Comparison of ENCODE assay signal across 11 cellular contexts in the genomic region with DNA sequence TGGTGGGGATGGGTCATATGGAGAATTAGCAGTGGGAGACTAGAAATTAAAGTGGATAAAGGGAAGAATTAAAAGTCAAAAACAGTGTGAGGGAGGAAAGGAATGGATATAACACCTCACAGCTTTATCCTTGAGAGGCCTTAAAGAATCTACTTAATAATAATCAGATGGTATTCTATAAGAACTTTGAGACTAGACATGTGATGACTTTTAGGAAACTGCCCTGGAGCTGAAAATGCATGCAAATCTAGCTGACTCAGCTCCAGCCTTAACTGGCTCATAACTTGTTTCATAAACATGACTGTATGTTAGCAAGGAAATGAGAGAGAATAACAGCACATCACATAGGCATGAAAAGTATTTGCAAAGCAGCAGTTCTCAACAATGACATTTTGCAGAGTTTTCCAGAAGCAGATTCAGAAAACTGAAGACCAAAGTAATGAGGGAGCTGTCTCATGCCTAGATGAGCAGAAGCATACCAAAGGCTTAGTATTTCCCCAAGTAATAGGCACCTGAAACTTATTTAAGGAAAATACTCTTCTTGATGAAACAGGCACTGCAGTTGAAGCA. TPM values are rescaled to one million over a fixed set of nuclear protein-coding genes. Genes with fewer than 3 reads are reported as not detected.
DNase-seq lines count a peak whose midpoint lies in the region; ATAC-seq, FAIRE-seq and TF ChIP-seq lines count a peak whose summit lies in the region.
"Not testable (repeated sequence)": the region's sequence is repeated elsewhere in the genome, so short reads cannot be mapped to it uniquely, and the experiment has no call there.
"Had no signal": no experiment of that assay in that cellular context is flagged by ENCODE, and none has a peak within 500 bp of the region (broad histone marks: within the 10 kb centered on the region; RNA-seq: fewer than 3 reads in every experiment).

No MANE protein-coding gene starts in this region.

- peak overlapping the region; percentile 86 for H2AK5ac ChIP-seq in IMR-90 (ENCODE audit: low read depth, low read length)

- peak overlapping the region; percentile 95 for H4K91ac ChIP-seq in IMR-90 (ENCODE audit: insufficient read depth, low read depth, low read length)

- H2AFZ ChIP-seq in ACC112 (ENCODE audit: low read length, unreplicated experiment); IMR-90 (replicated peaks; ENCODE audit: low read length, poor library complexity); mammary epithelial cell (ENCODE audit: low read depth, low read length); osteoblast (ENCODE audit: low read length): not testable (repeated sequence)

- not testable (repeated sequence) for TF ChIP-seq RAD21 in IMR-90 (IDR thresholded peaks at IDR 0.05; ENCODE audit: low read length)

- peak overlapping the region; percentile 93 for H2BK20ac ChIP-seq in IMR-90 (ENCODE audit: low read depth, low read length)

- peak; percentile 100 for FAIRE-seq in G401.6 (lab: Jason Lieb, UNC)

- not testable (repeated sequence) for H3K9me1 ChIP-seq in IMR-90 (ENCODE audit: insufficient read depth, low read length)

- H3K27me3 ChIP-seq in ACC112 (ENCODE audit: insufficient read depth, low read length); IMR-90 (ENCODE audit: control insufficient read depth, insufficient read depth, low read length); SJSA1 (replicated peaks); mammary epithelial cell (ENCODE audit: insufficient read depth, low read length); foreskin keratinocyte; osteoblast (ENCODE audit: insufficient read depth, low read length): not testable (repeated sequence)

- H3K9me3 ChIP-seq in IMR-90 (ENCODE audit: control insufficient read depth, insufficient read depth, low read length); SJSA1 (replicated peaks); mammary epithelial cell (replicated peaks; ENCODE audit: insufficient read depth, low read length); osteoblast (ENCODE audit: low read depth, low read length): not testable (repeated sequence)

- H3K4me2 ChIP-seq in IMR-90 (ENCODE audit: low read depth, low read length) (peak overlapping the region; percentile 32; the same call in 1 of the 2 replicates), mammary epithelial cell (ENCODE audit: insufficient read depth, low read depth, low read length) (peak overlapping the region; percentile 44)
- H3K4me2 ChIP-seq in osteoblast (ENCODE audit: insufficient read depth, low read length) = not testable (repeated sequence)

- ATAC-seq in IMR-90 (ENCODE audit: low read depth) = peak; percentile 75
- ATAC-seq in esophagus mucosa = peak; percentile 55
- ATAC-seq in foreskin keratinocyte = peak; percentile 67

- not testable (repeated sequence) for H3K4me3 ChIP-seq in ACC112 (ENCODE audit: low read depth, low read length); IMR-90 (ENCODE audit: insufficient read depth, low read depth, low read length); SJSA1; mammary epithelial cell (replicated peaks in 1 of 3; ENCODE audit: insufficient read depth in 1 of 3, low read depth in 2 of 3, low read length in 3 of 3); osteoblast (ENCODE audit: insufficient read depth, low read length)

- not testable (repeated sequence) for H3K79me2 ChIP-seq in ACC112 (ENCODE audit: control insufficient read depth, insufficient read depth, low read length, unreplicated experiment); mammary epithelial cell (ENCODE audit: insufficient read depth, low read length); osteoblast (ENCODE audit: insufficient read depth, low read length)

- DNase-seq in IMR-90; mammary epithelial cell; osteoblast (ENCODE audit: insufficient read length, low spot score, missing footprints): not testable (repeated sequence)
- DNase-seq in SJSA1 (ENCODE audit: low read depth in 1 of 2, low spot score in 2 of 2) (peak in 1 of 2 experiments; percentile 34), foreskin keratinocyte (peak in 1 of 2 donors; percentile 67)

- H3K36me3 ChIP-seq in ACC112 (ENCODE audit: insufficient read depth, low read length); IMR-90 (ENCODE audit: control insufficient read depth, insufficient read depth, low read length); SJSA1; mammary epithelial cell (ENCODE audit: insufficient read depth, low read length); osteoblast (ENCODE audit: insufficient read depth, low read length): not testable (repeated sequence)

- H4K8ac ChIP-seq in IMR-90 (ENCODE audit: low read depth in 2 of 2, low read length in 2 of 2) = peak overlapping the region; percentile 53 to 93

- in situ Hi-C loops in IMR-90 (cut with MboI; ENCODE audit: low sequenced_read_pairs); mammary epithelial cell (cut with MboI; ENCODE audit: low sequenced_read_pairs in 2 of 2): not testable (repeated sequence)

- peak overlapping the region; percentile 99 for H3K18ac ChIP-seq in IMR-90 (ENCODE audit: low read depth, low read length)

- H3K9ac ChIP-seq in IMR-90 (ENCODE audit: low read depth, low read length) = peak overlapping the region; percentile 44; the same call in 1 of the 2 replicates
- H3K9ac ChIP-seq in mammary epithelial cell (ENCODE audit: insufficient read depth, low read length) = not testable (repeated sequence)

- H3K79me1 ChIP-seq in IMR-90 (ENCODE audit: low read depth in 1 of 2, low read length in 2 of 2) = not testable (repeated sequence)

- CTCF ChIA-PET in IMR-90 (lab: Yijun Ruan, JAX); mammary epithelial cell (lab: Charles Lee; ENCODE audit: low non-redundant PET): not testable (repeated sequence)

- peak overlapping the region; percentile 74 for H3K56ac ChIP-seq in IMR-90 (ENCODE audit: extremely low read depth, insufficient read depth, low read length)

- peak overlapping the region; percentile 78; the same call in 1 of the 3 replicates for H2BK15ac ChIP-seq in IMR-90 (ENCODE audit: low read depth, low read length)

- intact Hi-C loops in IMR-90 (cut with micrococcal nuclease); mammary epithelial cell (cut with micrococcal nuclease): not testable (repeated sequence)

- peak overlapping the region; percentile 99 for H4K5ac ChIP-seq in IMR-90 (ENCODE audit: low read depth, low read length)

- peak overlapping the region; percentile 95 for H2BK120ac ChIP-seq in IMR-90 (ENCODE audit: low read depth, low read length)

- H3K4ac ChIP-seq in IMR-90 (ENCODE audit: low read depth, low read length) = peak overlapping the region; percentile 98

- H3K4me1 ChIP-seq in ACC112 (ENCODE audit: control insufficient read depth, insufficient read depth, low read length, unreplicated experiment); IMR-90 (ENCODE audit: control insufficient read depth, insufficient read depth, low read length); osteoblast (ENCODE audit: insufficient read depth, low read length): not testable (repeated sequence)
- peaks cover 36% of the 10 kb centered on the region for H3K4me1 ChIP-seq in SJSA1 (replicated peaks)
- H3K4me1 ChIP-seq in mammary epithelial cell (ENCODE audit: insufficient read depth, low read length) = peaks cover 38% of the 10 kb centered on the region
- H3K4me1 ChIP-seq in foreskin keratinocyte = peaks cover 37% of the 10 kb centered on the region

- H2BK5ac ChIP-seq in IMR-90 (ENCODE audit: low read depth, low read length, poor library complexity, severe bottlenecking) = peak overlapping the region; percentile 93

- H3K27ac ChIP-seq in ACC112 (ENCODE audit: low read depth, low read length) = peak overlapping the region; percentile 41
- H3K27ac ChIP-seq in IMR-90 (ENCODE audit: insufficient read depth, low read length) = peak overlapping the region; percentile 89
- peak overlapping the region; percentile 90 for H3K27ac ChIP-seq in SJSA1
- peak overlapping the region; percentile 74 for H3K27ac ChIP-seq in mammary epithelial cell (ENCODE audit: insufficient read depth, low read depth, low read length)
- H3K27ac ChIP-seq in foreskin keratinocyte = peak overlapping the region; percentile 94
- H3K27ac ChIP-seq in osteoblast (ENCODE audit: low read depth, low read length) = peak overlapping the region; percentile 45

- H4K20me1 ChIP-seq in IMR-90 (ENCODE audit: insufficient read depth, low read length); mammary epithelial cell (ENCODE audit: insufficient read depth, low read length); osteoblast (ENCODE audit: insufficient read depth, low read length): not testable (repeated sequence)

- dilution Hi-C loops in IMR-90 (cut with HindIII; ENCODE audit: low sequenced_read_pairs, unreplicated experiment); mammary epithelial cell (cut with HindIII; ENCODE audit: low sequenced_read_pairs): not testable (repeated sequence)

- not testable (repeated sequence) for TF ChIP-seq POLR2A in IMR-90 (IDR thresholded peaks at IDR 0.05; ENCODE audit: low read depth, low read length)

- H3K23ac ChIP-seq in IMR-90 (ENCODE audit: low read depth, low read length) = not testable (repeated sequence)

- not testable (repeated sequence) for BruUV-seq in IMR-90 (replicated peaks; lab: Mats Ljungman, UMichigan); mammary epithelial cell (replicated peaks; lab: Mats Ljungman, UMichigan)

- peak overlapping the region; percentile 88 for H2AK9ac ChIP-seq in IMR-90 (replicated peaks; ENCODE audit: low read depth, low read length, poor library complexity)

- not testable (repeated sequence) for TF ChIP-seq CTCF in IMR-90 (conservative IDR thresholded peaks at IDR 0.05; ENCODE audit: low read depth, low read length); mammary epithelial cell (conservative IDR thresholded peaks at IDR 0.05 in 1 of 2, IDR thresholded peaks at IDR 0.05 in 1 of 2; ENCODE audit: extremely low read depth in 1 of 2, insufficient read depth in 1 of 2, low read depth in 1 of 2, low read length in 2 of 2); foreskin keratinocyte (conservative IDR thresholded peaks at IDR 0.05); osteoblast (IDR thresholded peaks at IDR 0.05; ENCODE audit: extremely low read depth, low read depth, low read length)

- POLR2A ChIA-PET in IMR-90 (lab: Charles Lee; ENCODE audit: unreplicated experiment) = not testable (repeated sequence)

- H3K14ac ChIP-seq in IMR-90 (replicated peaks; ENCODE audit: low read depth, low read length) = peak overlapping the region; percentile 83

RNA-seq across cellular contexts. Expression of a gene that starts 8.4 kb away (rescaled TPM):
- 0.90 and 1.1 TPM in 2 replicates for total RNA-seq in IMR-90 (2012; rRNA removed)
- polyA plus RNA-seq in IMR-90 (2012; rRNA removed) = 2.5 and 2.7 TPM in 2 replicates
- 1.6 and 1.9 TPM in 2 replicates for polyA plus RNA-seq in IMR-90 (2012; cell fraction: cytosol; rRNA removed)
- 0.62 and 2.6 TPM in 2 replicates for polyA plus RNA-seq in IMR-90 (2012; cell fraction: nucleus; rRNA removed; ENCODE audit: low replicate concordance)
- total RNA-seq in SJSA1 (2014; rRNA removed; shearing (Covaris generic)) = 0.05 TPM in 1 of 2 replicates, not detected in the other
- not detected for total RNA-seq in mammary epithelial cell
- 0.10 TPM for polyA plus RNA-seq in mammary epithelial cell
- polyA minus RNA-seq in mammary epithelial cell = not detected
- not detected for total RNA-seq in esophagus mucosa
- not detected in 2 replicates for total RNA-seq in foreskin keratinocyte
- polyA plus RNA-seq in foreskin keratinocyte = not detected in 2 replicates
- total RNA-seq in osteoblast = 0.36 and 1.2 TPM in 2 replicates
- total RNA-seq: CD8-positive, alpha-beta T cell; H4 had no signal
- polyA plus RNA-seq: CD14-positive monocyte had no signal

RNA-seq across cellular contexts. Expression of a gene that starts 29.7 kb away (rescaled TPM):
- total RNA-seq in IMR-90 (2012; rRNA removed) = 0.18 TPM in 1 of 2 replicates, not detected in the other
- 0.07 TPM in 1 of 2 replicates, not detected in the other for polyA plus RNA-seq in IMR-90 (2012; rRNA removed)
- polyA plus RNA-seq in IMR-90 (2012; cell fraction: cytosol; rRNA removed) = 0.05 TPM in 1 of 2 replicates, not detected in the other
- polyA plus RNA-seq in IMR-90 (2012; cell fraction: nucleus; rRNA removed; ENCODE audit: low replicate concordance) = not detected in 2 replicates
- total RNA-seq in SJSA1 (2014; rRNA removed; shearing (Covaris generic)) = not detected in 2 replicates
- 1 to 10 TPM in 1 of 2 donors, not detected in 1; 1.2 TPM for total RNA-seq in mammary epithelial cell
- polyA plus RNA-seq in mammary epithelial cell = 0.12 TPM
- polyA minus RNA-seq in mammary epithelial cell = not detected
- total RNA-seq in esophagus mucosa = not detected
- total RNA-seq in foreskin keratinocyte = not detected in 2 replicates
- not detected in 2 replicates for polyA plus RNA-seq in foreskin keratinocyte
- total RNA-seq in osteoblast = not detected in 2 replicates
- total RNA-seq: CD8-positive, alpha-beta T cell; H4 had no signal
- polyA plus RNA-seq: CD14-positive monocyte had no signal

RNA-seq across cellular contexts. Expression of a gene that starts 49.0 kb away (rescaled TPM):
- under 0.01 and 0.28 TPM in 2 replicates for total RNA-seq in IMR-90 (2012; rRNA removed)
- polyA plus RNA-seq in IMR-90 (2012; rRNA removed) = 0.24 and 0.26 TPM in 2 replicates
- polyA plus RNA-seq in IMR-90 (2012; cell fraction: cytosol; rRNA removed) = 0.14 TPM in 2 replicates
- polyA plus RNA-seq in IMR-90 (2012; cell fraction: nucleus; rRNA removed; ENCODE audit: low replicate concordance) = 0.10 TPM in 1 of 2 replicates, not detected in the other
- not detected in 2 replicates for total RNA-seq in SJSA1 (2014; rRNA removed; shearing (Covaris generic))
- not detected for total RNA-seq in mammary epithelial cell
- polyA plus RNA-seq in mammary epithelial cell = 0.05 TPM
- not detected for polyA minus RNA-seq in mammary epithelial cell
- not detected for total RNA-seq in esophagus mucosa
- not detected in 2 replicates for total RNA-seq in foreskin keratinocyte
- polyA plus RNA-seq in foreskin keratinocyte = not detected in 2 replicates
- not detected in 2 replicates for total RNA-seq in osteoblast
- total RNA-seq: CD8-positive, alpha-beta T cell had no signal
- polyA plus RNA-seq: CD14-positive monocyte had no signal

Comparison
In these comparisons a context has a peak if more than half of its experiments do, and no peak if none do; other contexts are left out.
1. H3K27ac ChIP-seq: peak in every context shown above with its lines; median percentile 94 in foreskin keratinocyte; 90 in SJSA1; 89 in IMR-90; 74 in mammary epithelial cell; 45 in osteoblast; 41 in ACC112.